1 cellular context compared by ENCODE assay signal in genomic region chrX:43559643-43560042, GRCh38.
TF ChIP-seq lines count a peak whose summit lies in the region.

No MANE protein-coding gene starts in this region.

TF ChIP-seq in H1, 55 proteins besides CTCF, POLR2A, EP300 and RAD21 (continued from another document):
- TF ChIP-seq TEAD4 (IDR thresholded peaks at IDR 0.05; ENCODE audit: low read depth, low read length) = no peak
- no peak for TF ChIP-seq SP4 (IDR thresholded peaks at IDR 0.05; ENCODE audit: low read length)
